22 cellular contexts compared by ENCODE assay signal in genomic region chr16:13733561-13733960, GRCh38.
"Had no signal": no experiment of that assay in that cellular context is flagged by ENCODE, and none has a peak within 500 bp of the region (broad histone marks: within the 10 kb centered on the region; RNA-seq: fewer than 3 reads in every experiment).

No MANE protein-coding gene starts in this region.

- H3K27ac Mint-ChIP-seq: activated CD4-positive, alpha-beta T cell treated with anti-CD3 and anti-CD28 coated beads, Interleukin-2, amount 10 ng/mL, durations not matched to agents 7 days and 5 days; activated CD8-positive, alpha-beta T cell treated with anti-CD3 and anti-CD28 coated beads, Interleukin-2, amount 10 ng/mL, durations not matched to agents 7 days and 5 days; activated naive CD8-positive, alpha-beta T cell treated with anti-CD3 and anti-CD28 coated beads, Interleukin-2, amount 50 U/mL, for 24 hours; activated T-helper 1 cell treated with anti-CD3 and anti-CD28 coated beads, Interleukin-12 subunit alpha, Interleukin-12 subunit beta, Interleukin-2, Interleukin-4 antibody, amounts not matched to agents 30 ng/mL and 10 ng/mL and 1 ng/mL, durations not matched to agents 14 hours and 24 hours and 36 hours; brain; natural killer cell; stimulated activated naive CD8-positive, alpha-beta T cell treated with anti-CD3 and anti-CD28 coated beads, Interleukin-15, Interleukin-2, amounts not matched to agents 100 ng/mL and 50 ng/mL, for 24 hours had no signal

- H3K9me3 ChIP-seq: lower lobe of right lung, neutrophil, ovary, thyroid gland had no signal

- H3K4me1 ChIP-seq: lower lobe of right lung, thyroid gland had no signal

- H3K27ac ChIP-seq: lower lobe of right lung, neutrophil, ovary, thyroid gland, WERI-Rb-1 had no signal

- H3K27me3 Mint-ChIP-seq: activated CD4-positive, alpha-beta T cell treated with anti-CD3 and anti-CD28 coated beads, Interleukin-2, amount 10 ng/mL, durations not matched to agents 7 days and 5 days; stimulated activated naive CD8-positive, alpha-beta T cell treated with anti-CD3 and anti-CD28 coated beads, Interleukin-15, Interleukin-2, amounts not matched to agents 100 ng/mL and 50 ng/mL, for 24 hours had no signal

- H3K36me3 ChIP-seq: lower lobe of right lung, neutrophil, ovary, thyroid gland, WERI-Rb-1 had no signal

- H3K4me3 ChIP-seq: lower lobe of right lung, ovary, thyroid gland had no signal

- H3K4me1 Mint-ChIP-seq: activated CD4-positive, alpha-beta T cell treated with anti-CD3 and anti-CD28 coated beads, Interleukin-2, amount 10 ng/mL, durations not matched to agents 7 days and 5 days; activated naive CD8-positive, alpha-beta T cell treated with anti-CD3 and anti-CD28 coated beads, Interleukin-2, amount 50 U/mL, for 24 hours; brain; natural killer cell had no signal

- H3K36me3 Mint-ChIP-seq: brain, natural killer cell had no signal

- H3K27me3 ChIP-seq: neutrophil, ovary, thyroid gland had no signal

- DNase-seq: activated CD4-positive, alpha-beta T cell treated with anti-CD3 and anti-CD28 coated beads, Interleukin-2, amount 10 ng/mL, durations not matched to agents 7 days and 5 days; activated CD4-positive, CD25-positive, alpha-beta regulatory T cell treated with anti-CD3 and anti-CD28 coated beads, Interleukin-2, amount 50 U/mL, for 72 hours; activated CD8-positive, alpha-beta T cell treated with anti-CD3 and anti-CD28 coated beads, Interleukin-2, amount 10 ng/mL, durations not matched to agents 7 days and 5 days; activated gamma-delta T cell; activated naive CD4-positive, alpha-beta T cell treated with anti-CD3 and anti-CD28 coated beads, Interleukin-2, amount 50 U/mL, for 16 hours; activated naive CD8-positive, alpha-beta T cell treated with anti-CD3 and anti-CD28 coated beads, Interleukin-2, amount 50 U/mL, for 24 hours; erythroblast; foreskin fibroblast; lower lobe of right lung; mesendoderm; natural killer cell; ovary; right cardiac atrium; stimulated activated CD4-positive, alpha-beta T cell treated with anti-CD3 and anti-CD28 coated beads, Interleukin-12 subunit alpha, Interleukin-12 subunit beta, amount 100 ng/mL, for 4 hours; stimulated activated CD4-positive, alpha-beta T cell treated with anti-CD3 and anti-CD28 coated beads, Interleukin-4, amount 100 ng/mL, for 4 hours; substantia nigra; thyroid gland; WERI-Rb-1 had no signal

- H3K4me3 Mint-ChIP-seq: activated CD4-positive, alpha-beta T cell treated with anti-CD3 and anti-CD28 coated beads, Interleukin-2, amount 10 ng/mL, durations not matched to agents 7 days and 5 days; activated CD8-positive, alpha-beta T cell treated with anti-CD3 and anti-CD28 coated beads, Interleukin-2, amount 10 ng/mL, durations not matched to agents 7 days and 5 days; activated naive CD8-positive, alpha-beta T cell treated with anti-CD3 and anti-CD28 coated beads, Interleukin-2, amount 50 U/mL, for 24 hours; activated T-helper 1 cell treated with anti-CD3 and anti-CD28 coated beads, Interleukin-12 subunit alpha, Interleukin-12 subunit beta, Interleukin-2, Interleukin-4 antibody, amounts not matched to agents 30 ng/mL and 10 ng/mL and 1 ng/mL, durations not matched to agents 14 hours and 24 hours and 36 hours; brain; natural killer cell; stimulated activated naive CD8-positive, alpha-beta T cell treated with anti-CD3 and anti-CD28 coated beads, Interleukin-15, Interleukin-2, amounts not matched to agents 100 ng/mL and 50 ng/mL, for 24 hours had no signal
